In the genomic region with DNA sequence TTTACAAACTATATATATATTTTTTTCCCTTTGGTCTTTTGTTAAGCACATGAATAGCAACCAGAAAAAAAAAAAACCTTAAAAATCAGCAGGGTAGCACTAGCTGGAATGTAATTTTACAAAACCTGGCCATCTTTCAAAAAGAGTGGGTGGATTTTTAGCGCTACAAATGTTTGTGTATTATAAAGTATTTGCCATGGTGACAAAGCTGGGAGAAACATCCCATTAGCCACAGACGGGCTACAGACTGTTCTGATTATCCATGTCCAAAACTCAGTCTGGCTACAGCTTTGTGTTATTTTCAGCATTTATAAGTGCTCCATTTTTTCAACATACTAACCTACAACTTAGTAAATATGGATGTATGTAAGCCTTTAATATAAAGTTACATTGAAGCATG, we compare ENCODE assay signal across 15 cellular contexts.
DNase-seq lines count a peak whose midpoint lies in the region; ATAC-seq and TF ChIP-seq lines count a peak whose summit lies in the region.
"Had no signal": no experiment of that assay in that cellular context is flagged by ENCODE, and none has a peak within 500 bp of the region (broad histone marks: within the 10 kb centered on the region; RNA-seq: fewer than 3 reads in every experiment).

No MANE protein-coding gene starts in this region.

- WGBS in mammary epithelial cell (ENCODE audit: low coverage, missing lambda C conversion rate), result 36% methylated on average over 2 of the region's 2 CpGs
- WGBS in endodermal cell (ENCODE audit: insufficient coverage in 1 of 2, insufficient read length in 1 of 2), 2 experiments, result 80 to 89% methylated on average over 1 to 2 of the region's 2 CpGs

- no peak overlapping the region for H3K27ac Mint-ChIP-seq in MCF 10A (ENCODE audit: low read depth, unreplicated experiment)
- no peak overlapping the region for H3K27ac Mint-ChIP-seq in endodermal cell
- H3K27ac Mint-ChIP-seq: memory B cell had no signal

- TF ChIP-seq CTCF in MCF 10A (IDR thresholded peaks at IDR 0.05; ENCODE audit: unreplicated experiment) (no peak), mammary epithelial cell (conservative IDR thresholded peaks at IDR 0.05 in 1 of 2, IDR thresholded peaks at IDR 0.05 in 1 of 2; ENCODE audit: extremely low read depth in 1 of 2, insufficient read depth in 1 of 2, low read depth in 1 of 2, low read length in 2 of 2) (no peak), endodermal cell (conservative IDR thresholded peaks at IDR 0.05) (no peak), uterus (IDR thresholded peaks at IDR 0.05) (no peak)

- no peaks in the 10 kb centered on the region for H3K79me2 ChIP-seq in mammary epithelial cell (ENCODE audit: insufficient read depth, low read length)

- H3K27me3 Mint-ChIP-seq in MCF 10A (ENCODE audit: insufficient read depth, unreplicated experiment) (no peaks in the 10 kb centered on the region), endodermal cell (ENCODE audit: insufficient read depth) (peaks cover 30% of the 10 kb centered on the region)

- H3K9me3 Mint-ChIP-seq in MCF 10A (ENCODE audit: unreplicated experiment) (no peaks in the 10 kb centered on the region), endodermal cell (no peaks in the 10 kb centered on the region)
- H3K9me3 Mint-ChIP-seq: memory B cell had no signal

- peaks cover 16% of the 10 kb centered on the region for H3K4me1 Mint-ChIP-seq in MCF 10A (ENCODE audit: insufficient read depth, unreplicated experiment)
- H3K4me1 Mint-ChIP-seq in endodermal cell, result peaks cover 2% of the 10 kb centered on the region
- H3K4me1 Mint-ChIP-seq: memory B cell had no signal

- no peaks in the 10 kb centered on the region for H3K9me3 ChIP-seq in mammary epithelial cell (replicated peaks; ENCODE audit: insufficient read depth, low read length)
- no peaks in the 10 kb centered on the region for H3K9me3 ChIP-seq in endodermal cell (ENCODE audit: control insufficient read depth, low read length)
- H3K9me3 ChIP-seq in uterus, result no peaks in the 10 kb centered on the region
- H3K9me3 ChIP-seq: A549, gastrocnemius medialis had no signal

- H3K27me3 ChIP-seq in mammary epithelial cell (ENCODE audit: insufficient read depth, low read length) (no peaks in the 10 kb centered on the region), endodermal cell (ENCODE audit: control insufficient read depth, insufficient read depth, low read length, poor library complexity, severe bottlenecking) (peaks cover 20% of the 10 kb centered on the region), uterus (no peaks in the 10 kb centered on the region)
- H3K27me3 ChIP-seq: gastrocnemius medialis had no signal

- intact Hi-C loops in MCF 10A (cut with micrococcal nuclease) (no loop called here), mammary epithelial cell (cut with micrococcal nuclease) (loop anchor here (10.0 kb wide), 1 partner anchor 796 kb away; no protein-coding TSS in a partner anchor), uterus (cut with DNase I; ENCODE audit: low total_unique reads) (no loop called here)

- H2AFZ ChIP-seq in mammary epithelial cell (ENCODE audit: low read depth, low read length), result no peak overlapping the region

- H3K36me3 ChIP-seq in mammary epithelial cell (ENCODE audit: insufficient read depth, low read length) (no peaks in the 10 kb centered on the region), endodermal cell (ENCODE audit: control insufficient read depth, insufficient read depth, low read length) (no peaks in the 10 kb centered on the region), uterus (no peaks in the 10 kb centered on the region)
- H3K36me3 ChIP-seq: gastrocnemius medialis had no signal

- POLR2A ChIA-PET in MCF 10A (lab: Yijun Ruan, JAX), result no interaction called here

- no TSS peak for BruUV-seq in MCF 10A (replicated peaks; lab: Mats Ljungman, UMichigan)
- no TSS peak for BruUV-seq in mammary epithelial cell (replicated peaks; lab: Mats Ljungman, UMichigan)

- H3K36me3 Mint-ChIP-seq in MCF 10A (ENCODE audit: insufficient read depth, unreplicated experiment) (no peaks in the 10 kb centered on the region), endodermal cell (ENCODE audit: low read depth) (no peaks in the 10 kb centered on the region)
- H3K36me3 Mint-ChIP-seq: memory B cell had no signal

- no peak overlapping the region for H3K4me3 Mint-ChIP-seq in MCF 10A (ENCODE audit: unreplicated experiment)
- H3K4me3 Mint-ChIP-seq in endodermal cell, result no peak overlapping the region
- H3K4me3 Mint-ChIP-seq: memory B cell had no signal

- H3K4me2 ChIP-seq in mammary epithelial cell (ENCODE audit: insufficient read depth, low read depth, low read length), result no peak overlapping the region
- H3K4me2 ChIP-seq: A549 had no signal

- no peak for ATAC-seq in GM21423 (IDR thresholded peaks at IDR 0.05; ENCODE audit: unreplicated experiment)
- ATAC-seq: A549, PC-3 had no signal

- no peak overlapping the region for H3K27ac ChIP-seq in mammary epithelial cell (ENCODE audit: insufficient read depth, low read depth, low read length)
- peak overlapping the region; percentile 66 for H3K27ac ChIP-seq in endodermal cell (ENCODE audit: low read depth, low read length)
- peak overlapping the region; percentile 31 to 55 for H3K27ac ChIP-seq in uterus
- H3K27ac ChIP-seq: A549, gastrocnemius medialis had no signal

- CTCF ChIA-PET in MCF 10A (lab: Yijun Ruan, JAX), result interaction anchor here (0.8 to 1.1 kb wide), 2 partner anchors 77 to 587 kb away, joined by 3 to 4 read pairs; no protein-coding TSS in a partner anchor
- CTCF ChIA-PET in mammary epithelial cell (lab: Charles Lee; ENCODE audit: low non-redundant PET), result no interaction called here

- H3K4me1 ChIP-seq in mammary epithelial cell (ENCODE audit: insufficient read depth, low read length) (peaks cover 3% of the 10 kb centered on the region), endodermal cell (ENCODE audit: control insufficient read depth, insufficient read depth, low read length) (no peaks in the 10 kb centered on the region), uterus (peaks cover 9% of the 10 kb centered on the region in 2 donors)
- H3K4me1 ChIP-seq: gastrocnemius medialis had no signal

- DNase-seq in MCF 10A (ENCODE audit: unreplicated experiment) (peak; percentile 24), mammary epithelial cell (no peak), endodermal cell (no peak), lung microvascular endothelial cell (ENCODE audit: low read depth in 2 of 2) (peak; percentile 26 to 77), uterus (no peak), kidney tubule cell (ENCODE audit: low spot score) (no peak), HuH-7 (ENCODE audit: low spot score) (no peak)
- DNase-seq: gastrocnemius medialis, GDM1, NCI-H1930, PC-3, T-helper 9 cell had no signal

- H3K4me3 ChIP-seq in mammary epithelial cell (replicated peaks in 1 of 3; ENCODE audit: insufficient read depth in 1 of 3, low read depth in 2 of 3, low read length in 3 of 3) (no peak overlapping the region), endodermal cell (ENCODE audit: low read length) (no peak overlapping the region), uterus (no peak overlapping the region)
- H3K4me3 ChIP-seq: A549, gastrocnemius medialis had no signal

- TF ChIP-seq POLR2A in uterus (IDR thresholded peaks at IDR 0.05), result no peak

- no peaks in the 10 kb centered on the region for H4K20me1 ChIP-seq in mammary epithelial cell (ENCODE audit: insufficient read depth, low read length)

- H3K9ac ChIP-seq in mammary epithelial cell (ENCODE audit: insufficient read depth, low read length) (no peak overlapping the region), endodermal cell (ENCODE audit: extremely low read depth, low read length, poor library complexity, severe bottlenecking) (no peak overlapping the region)

- dilution Hi-C loops in mammary epithelial cell (cut with HindIII; ENCODE audit: low sequenced_read_pairs), result no loop called here

- in situ Hi-C loops in mammary epithelial cell (cut with MboI; ENCODE audit: low sequenced_read_pairs in 2 of 2), result no loop called here

Comparison
In these comparisons a context has a peak if more than half of its experiments do, and no peak if none do; other contexts are left out.
1. DNase-seq: peak in MCF 10A (single experiment) and lung microvascular endothelial cell (2 of 2); none in mammary epithelial cell (single experiment), endodermal cell (single experiment), uterus (0 of 2), kidney tubule cell (single experiment) and HuH-7 (single experiment).